ENCODE assay signal across 8 cellular contexts in genomic region chr13:73702419-73703071, GRCh38.
A peak's percentile ranks its signal among the peaks of the same experiment; 100 is the strongest.
DNase-seq lines count a peak whose midpoint lies in the region; ATAC-seq and TF ChIP-seq lines count a peak whose summit lies in the region.

No MANE protein-coding gene starts in this region.

- peak overlapping the region; percentile 41 for H3K27ac Mint-ChIP-seq in activated B cell treated with CpG ODN at 0.5 μM for 24 hours

- no peak for TF ChIP-seq CTCF in activated B cell treated with CpG ODN at 0.5 μM for 24 hours (IDR thresholded peaks at IDR 0.05)
- no peak for TF ChIP-seq CTCF in left lung (IDR thresholded peaks at IDR 0.05)

- H3K4me1 ChIP-seq in left lung, result no peaks in the 10 kb centered on the region

- intact Hi-C loops in activated B cell treated with CpG ODN at 0.5 μM for 24 hours (cut with micrococcal nuclease), result loop anchor here (10.0 kb wide), 1 partner anchor 1058 kb away; no protein-coding TSS in a partner anchor
- intact Hi-C loops in left lung (cut with DNase I), result loop anchor here in 1 of 2 donors (10.0 kb wide), 1 partner anchor 888 kb away; no protein-coding TSS in a partner anchor

- H3K4me1 Mint-ChIP-seq in activated B cell treated with CpG ODN at 0.5 μM for 24 hours, result peaks cover 13% of the 10 kb centered on the region

- no peak overlapping the region for H3K4me3 Mint-ChIP-seq in activated B cell treated with CpG ODN at 0.5 μM for 24 hours

- no peaks in the 10 kb centered on the region for H3K27me3 Mint-ChIP-seq in activated B cell treated with CpG ODN at 0.5 μM for 24 hours

- H3K36me3 ChIP-seq in left lung, result no peaks in the 10 kb centered on the region

- H3K9me3 ChIP-seq in left lung, result no peaks in the 10 kb centered on the region

- ATAC-seq in GM18517 (IDR thresholded peaks at IDR 0.05; ENCODE audit: unreplicated experiment) (peak; percentile 85), HG02885 (IDR thresholded peaks at IDR 0.05; ENCODE audit: poor library complexity, unreplicated experiment) (peak; percentile 66), activated B cell treated with CpG ODN at 0.5 μM for 24 hours (ENCODE audit: low read depth) (no peak), left lung (peak; percentile 52), HG03457 (IDR thresholded peaks at IDR 0.05; ENCODE audit: unreplicated experiment) (no peak)

- H3K9me3 Mint-ChIP-seq in activated B cell treated with CpG ODN at 0.5 μM for 24 hours, result no peaks in the 10 kb centered on the region

- CTCF ChIA-PET in activated B cell treated with CpG ODN at 0.5 μM for 24 hours (lab: Charles Lee) (no interaction called here), HEK293T (lab: Yijun Ruan, JAX) (interaction anchor here (0.7 to 0.9 kb wide), 2 partner anchors 9 to 168 kb away, joined by 3 read pairs; no protein-coding TSS in a partner anchor)

- no peak overlapping the region for H3K4me3 ChIP-seq in left lung

- no peaks in the 10 kb centered on the region for H3K27me3 ChIP-seq in left lung

- POLR2A ChIA-PET in activated B cell treated with CpG ODN at 0.5 μM for 24 hours (lab: Charles Lee), result no interaction called here
- POLR2A ChIA-PET in HEK293T (lab: Yijun Ruan, JAX), result no interaction called here

- peaks cover 38% of the 10 kb centered on the region for H3K36me3 Mint-ChIP-seq in activated B cell treated with CpG ODN at 0.5 μM for 24 hours (ENCODE audit: low read depth)

- DNase-seq in activated B cell treated with CpG ODN at 0.5 μM for 24 hours, result no peak
- DNase-seq in left lung, result no peak
- DNase-seq in cerebellar cortex (ENCODE audit: low spot score), result no peak
- DNase-seq in HEK293T (ENCODE audit: extremely low spot score), result no peak
- no peak for DNase-seq in HPDE6-E6E7 (ENCODE audit: extremely low spot score)

- H3K27ac ChIP-seq in left lung, result peak overlapping the region; percentile 24 to 72

TF ChIP-seq in HEK293T, 16 proteins besides CTCF, POLR2A, EP300 and RAD21:
- no peak for TF ChIP-seq ZNF384 (IDR thresholded peaks at IDR 0.05)

Comparison
In these comparisons a context has a peak if more than half of its experiments do, and no peak if none do; other contexts are left out.
1. ATAC-seq: peak in GM18517 (single experiment), HG02885 (single experiment) and left lung (single experiment); none in activated B cell treated with CpG ODN at 0.5 μM for 24 hours (single experiment) and HG03457 (single experiment).